8 cellular contexts compared by ENCODE assay signal in the genomic region with DNA sequence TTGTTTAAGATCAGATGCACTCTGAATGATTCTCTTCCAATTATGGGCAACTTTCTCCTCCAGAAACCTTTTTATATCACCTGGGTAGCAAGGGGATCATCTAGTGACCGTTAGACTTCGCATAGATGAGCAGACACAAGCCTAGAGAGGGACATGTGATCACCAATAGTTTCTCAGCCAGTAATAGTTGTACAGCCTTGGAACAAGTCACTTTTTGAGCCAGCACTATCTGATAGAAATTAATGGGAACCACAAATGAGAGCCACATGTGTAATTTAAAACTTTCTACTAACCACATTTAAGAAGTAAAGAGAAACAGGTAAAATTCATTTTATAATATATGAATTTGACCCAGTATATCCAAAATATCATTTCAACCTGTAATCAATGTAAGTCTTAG. TPM values are rescaled to one million over a fixed set of nuclear protein-coding genes. Genes with fewer than 3 reads are reported as not detected.
DNase-seq lines count a peak whose midpoint lies in the region; ATAC-seq and TF ChIP-seq lines count a peak whose summit lies in the region.

No MANE protein-coding gene starts in this region.

- ATAC-seq in activated T-helper 17 cell treated with anti-CD3 and anti-CD28 coated beads, Interleukin-2, amount 50 U/mL, for 72 hours (replicated peaks), result no peak
- no peak for ATAC-seq in HG03135 (IDR thresholded peaks at IDR 0.05; ENCODE audit: unreplicated experiment)

- H3K27me3 ChIP-seq in liver (ENCODE audit: control insufficient read depth in 4 of 4, insufficient read depth in 4 of 4, low read length in 3 of 4), result no peaks in the 10 kb centered on the region

- CTCF ChIA-PET in activated naive CD4-positive, alpha-beta T cell treated with anti-CD3 and anti-CD28 coated beads for 36 hours (lab: Charles Lee), result no interaction called here

- no peak overlapping the region for H3K27ac ChIP-seq in liver (ENCODE audit: low read depth in 1 of 2, low read length in 2 of 2)

- no peaks in the 10 kb centered on the region for H3K9me3 ChIP-seq in liver (ENCODE audit: control insufficient read depth in 4 of 4, low read length in 3 of 4)

- 87% methylated on average over 2 of the region's 2 CpGs for WGBS in liver

- intact Hi-C loops in activated naive CD4-positive, alpha-beta T cell treated with anti-CD3 and anti-CD28 coated beads for 36 hours (cut with micrococcal nuclease), result loop anchor here (1.0 to 2.0 kb wide), 3 partner anchors 52 to 514 kb away; a partner anchor contains a TSS

- H3K9me3 Mint-ChIP-seq in activated naive CD4-positive, alpha-beta T cell treated with anti-CD3 and anti-CD28 coated beads for 36 hours, result no peaks in the 10 kb centered on the region
- no peaks in the 10 kb centered on the region for H3K9me3 Mint-ChIP-seq in activated T-helper 17 cell treated with anti-CD3 and anti-CD28 coated beads, Interleukin-2, amount 50 U/mL, for 72 hours
- H3K9me3 Mint-ChIP-seq in type B pancreatic cell, result no peaks in the 10 kb centered on the region

- DNase-seq in activated naive CD4-positive, alpha-beta T cell treated with anti-CD3 and anti-CD28 coated beads for 36 hours, result no peak
- DNase-seq in activated naive CD4-positive, alpha-beta T cell treated with anti-CD3 and anti-CD28 coated beads, Interleukin-2, amount 50 U/mL, for 16 hours, result no peak
- DNase-seq in type B pancreatic cell (ENCODE audit: extremely low spot score, unreplicated experiment), result no peak
- no peak for DNase-seq in NCI-H1105 (lab: John Stamatoyannopoulos, UW)
- no peak for DNase-seq in T1000 (lab: John Stamatoyannopoulos, UW)

- H3K27ac Mint-ChIP-seq in activated naive CD4-positive, alpha-beta T cell treated with anti-CD3 and anti-CD28 coated beads for 36 hours, result peak overlapping the region; percentile 86
- peak overlapping the region; percentile 99 for H3K27ac Mint-ChIP-seq in activated T-helper 17 cell treated with anti-CD3 and anti-CD28 coated beads, Interleukin-2, amount 50 U/mL, for 72 hours
- H3K27ac Mint-ChIP-seq in type B pancreatic cell, result no peak overlapping the region

- H3K4me1 Mint-ChIP-seq in activated naive CD4-positive, alpha-beta T cell treated with anti-CD3 and anti-CD28 coated beads for 36 hours (ENCODE audit: low read depth), result peaks cover 23% of the 10 kb centered on the region
- peaks cover 22% of the 10 kb centered on the region for H3K4me1 Mint-ChIP-seq in activated T-helper 17 cell treated with anti-CD3 and anti-CD28 coated beads, Interleukin-2, amount 50 U/mL, for 72 hours
- peaks cover 12% of the 10 kb centered on the region for H3K4me1 Mint-ChIP-seq in type B pancreatic cell (ENCODE audit: unreplicated experiment)

- H3K4me3 Mint-ChIP-seq in activated naive CD4-positive, alpha-beta T cell treated with anti-CD3 and anti-CD28 coated beads for 36 hours, result peak overlapping the region; percentile 98
- H3K4me3 Mint-ChIP-seq in activated T-helper 17 cell treated with anti-CD3 and anti-CD28 coated beads, Interleukin-2, amount 50 U/mL, for 72 hours, result peak overlapping the region; percentile 100
- peak overlapping the region; percentile 97 for H3K4me3 Mint-ChIP-seq in type B pancreatic cell

- H3K9ac ChIP-seq in liver (ENCODE audit: low read depth in 1 of 2, low read length in 2 of 2), result peak overlapping the region in 1 of 2 donors; percentile 55

- no peak for TF ChIP-seq RAD21 in liver (IDR thresholded peaks at IDR 0.05)

- TF ChIP-seq CTCF in liver (IDR thresholded peaks at IDR 0.05; ENCODE audit: low read depth, low read length, missing input control) (no peak), type B pancreatic cell (conservative IDR thresholded peaks at IDR 0.05) (no peak)

- H3K27me3 Mint-ChIP-seq in activated naive CD4-positive, alpha-beta T cell treated with anti-CD3 and anti-CD28 coated beads for 36 hours (ENCODE audit: low read depth), result peaks cover 15% of the 10 kb centered on the region
- peaks cover 14% of the 10 kb centered on the region for H3K27me3 Mint-ChIP-seq in activated T-helper 17 cell treated with anti-CD3 and anti-CD28 coated beads, Interleukin-2, amount 50 U/mL, for 72 hours
- peaks cover 25% of the 10 kb centered on the region for H3K27me3 Mint-ChIP-seq in type B pancreatic cell

- peaks cover 0 to 27% (median 21%) of the 10 kb centered on the region in 4 donors for H3K4me1 ChIP-seq in liver (ENCODE audit: control insufficient read depth in 4 of 4, insufficient read depth in 4 of 4, low read length in 3 of 4)

- H3K4me3 ChIP-seq in liver (ENCODE audit: low read depth in 1 of 3, low read length in 3 of 3), result peak overlapping the region; percentile 46 to 79 (median 71)

- peaks cover 6% of the 10 kb centered on the region for H3K36me3 Mint-ChIP-seq in activated naive CD4-positive, alpha-beta T cell treated with anti-CD3 and anti-CD28 coated beads for 36 hours (ENCODE audit: low read depth)
- H3K36me3 Mint-ChIP-seq in activated T-helper 17 cell treated with anti-CD3 and anti-CD28 coated beads, Interleukin-2, amount 50 U/mL, for 72 hours (ENCODE audit: low read depth), result peaks cover 27% of the 10 kb centered on the region
- peaks cover 8% of the 10 kb centered on the region for H3K36me3 Mint-ChIP-seq in type B pancreatic cell

- peaks cover 0 to under 1% (median 0%) of the 10 kb centered on the region in 4 donors for H3K36me3 ChIP-seq in liver (ENCODE audit: control insufficient read depth in 4 of 4, insufficient read depth in 3 of 4, low read depth in 1 of 4, low read length in 3 of 4)

TF ChIP-seq in liver, 16 proteins besides CTCF, POLR2A, EP300 and RAD21:
- TF ChIP-seq, protein P1, sequence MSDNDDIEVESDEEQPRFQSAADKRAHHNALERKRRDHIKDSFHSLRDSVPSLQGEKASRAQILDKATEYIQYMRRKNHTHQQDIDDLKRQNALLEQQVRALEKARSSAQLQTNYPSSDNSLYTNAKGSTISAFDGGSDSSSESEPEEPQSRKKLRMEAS (IDR thresholded peaks at IDR 0.05), result no peak
- TF ChIP-seq, protein P2, sequence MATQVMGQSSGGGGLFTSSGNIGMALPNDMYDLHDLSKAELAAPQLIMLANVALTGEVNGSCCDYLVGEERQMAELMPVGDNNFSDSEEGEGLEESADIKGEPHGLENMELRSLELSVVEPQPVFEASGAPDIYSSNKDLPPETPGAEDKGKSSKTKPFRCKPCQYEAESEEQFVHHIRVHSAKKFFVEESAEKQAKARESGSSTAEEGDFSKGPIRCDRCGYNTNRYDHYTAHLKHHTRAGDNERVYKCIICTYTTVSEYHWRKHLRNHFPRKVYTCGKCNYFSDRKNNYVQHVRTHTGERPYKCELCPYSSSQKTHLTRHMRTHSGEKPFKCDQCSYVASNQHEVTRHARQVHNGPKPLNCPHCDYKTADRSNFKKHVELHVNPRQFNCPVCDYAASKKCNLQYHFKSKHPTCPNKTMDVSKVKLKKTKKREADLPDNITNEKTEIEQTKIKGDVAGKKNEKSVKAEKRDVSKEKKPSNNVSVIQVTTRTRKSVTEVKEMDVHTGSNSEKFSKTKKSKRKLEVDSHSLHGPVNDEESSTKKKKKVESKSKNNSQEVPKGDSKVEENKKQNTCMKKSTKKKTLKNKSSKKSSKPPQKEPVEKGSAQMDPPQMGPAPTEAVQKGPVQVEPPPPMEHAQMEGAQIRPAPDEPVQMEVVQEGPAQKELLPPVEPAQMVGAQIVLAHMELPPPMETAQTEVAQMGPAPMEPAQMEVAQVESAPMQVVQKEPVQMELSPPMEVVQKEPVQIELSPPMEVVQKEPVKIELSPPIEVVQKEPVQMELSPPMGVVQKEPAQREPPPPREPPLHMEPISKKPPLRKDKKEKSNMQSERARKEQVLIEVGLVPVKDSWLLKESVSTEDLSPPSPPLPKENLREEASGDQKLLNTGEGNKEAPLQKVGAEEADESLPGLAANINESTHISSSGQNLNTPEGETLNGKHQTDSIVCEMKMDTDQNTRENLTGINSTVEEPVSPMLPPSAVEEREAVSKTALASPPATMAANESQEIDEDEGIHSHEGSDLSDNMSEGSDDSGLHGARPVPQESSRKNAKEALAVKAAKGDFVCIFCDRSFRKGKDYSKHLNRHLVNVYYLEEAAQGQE (IDR thresholded peaks at IDR 0.05), result no peak
- TF ChIP-seq FOXA2 (IDR thresholded peaks at IDR 0.05), result no peak
- no peak for TF ChIP-seq SP1 (IDR thresholded peaks at IDR 0.05)
- TF ChIP-seq, protein P3, sequence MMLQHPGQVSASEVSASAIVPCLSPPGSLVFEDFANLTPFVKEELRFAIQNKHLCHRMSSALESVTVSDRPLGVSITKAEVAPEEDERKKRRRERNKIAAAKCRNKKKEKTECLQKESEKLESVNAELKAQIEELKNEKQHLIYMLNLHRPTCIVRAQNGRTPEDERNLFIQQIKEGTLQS (IDR thresholded peaks at IDR 0.05), result no peak
- TF ChIP-seq HNF4A (conservative IDR thresholded peaks at IDR 0.05), result no peak
- no peak for TF ChIP-seq EGR1 (IDR thresholded peaks at IDR 0.05; ENCODE audit: low read depth in 2 of 2)
- TF ChIP-seq NR2F2 (IDR thresholded peaks at IDR 0.05), result no peak
- TF ChIP-seq RXRA (IDR thresholded peaks at IDR 0.05), result no peak
- no peak for TF ChIP-seq TAF1 (conservative IDR thresholded peaks at IDR 0.05)
- TF ChIP-seq JUND (IDR thresholded peaks at IDR 0.05), result no peak
- no peak for TF ChIP-seq HNF4G (IDR thresholded peaks at IDR 0.05)
- TF ChIP-seq FOXA1 (IDR thresholded peaks at IDR 0.05), result no peak
- TF ChIP-seq, protein P4, sequence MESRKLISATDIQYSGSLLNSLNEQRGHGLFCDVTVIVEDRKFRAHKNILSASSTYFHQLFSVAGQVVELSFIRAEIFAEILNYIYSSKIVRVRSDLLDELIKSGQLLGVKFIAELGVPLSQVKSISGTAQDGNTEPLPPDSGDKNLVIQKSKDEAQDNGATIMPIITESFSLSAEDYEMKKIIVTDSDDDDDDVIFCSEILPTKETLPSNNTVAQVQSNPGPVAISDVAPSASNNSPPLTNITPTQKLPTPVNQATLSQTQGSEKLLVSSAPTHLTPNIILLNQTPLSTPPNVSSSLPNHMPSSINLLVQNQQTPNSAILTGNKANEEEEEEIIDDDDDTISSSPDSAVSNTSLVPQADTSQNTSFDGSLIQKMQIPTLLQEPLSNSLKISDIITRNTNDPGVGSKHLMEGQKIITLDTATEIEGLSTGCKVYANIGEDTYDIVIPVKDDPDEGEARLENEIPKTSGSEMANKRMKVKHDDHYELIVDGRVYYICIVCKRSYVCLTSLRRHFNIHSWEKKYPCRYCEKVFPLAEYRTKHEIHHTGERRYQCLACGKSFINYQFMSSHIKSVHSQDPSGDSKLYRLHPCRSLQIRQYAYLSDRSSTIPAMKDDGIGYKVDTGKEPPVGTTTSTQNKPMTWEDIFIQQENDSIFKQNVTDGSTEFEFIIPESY (IDR thresholded peaks at IDR 0.05), result no peak
- TF ChIP-seq YY1 (IDR thresholded peaks at IDR 0.05), result no peak

RNA-seq across cellular contexts. Expression of a gene that starts 0.6 kb away (rescaled TPM):
- 10 to 100 TPM; 66.4 to 75.4 TPM for total RNA-seq in activated naive CD4-positive, alpha-beta T cell treated with anti-CD3 and anti-CD28 coated beads for 36 hours
- total RNA-seq in activated T-helper 17 cell treated with anti-CD3 and anti-CD28 coated beads, Interleukin-2, amount 50 U/mL, for 72 hours, result 10 to 100 TPM; 59.0 to 91.3 TPM
- 10 to 100 TPM; 19.5 to 21.2 TPM for total RNA-seq in liver
- 10 to 100 TPM; 18.3 to 25.4 TPM for polyA plus RNA-seq in liver
- total RNA-seq in type B pancreatic cell (ENCODE audit: low replicate concordance), result 52.2 and 60.0 TPM in 2 replicates
